Comparison of ENCODE assay signal across 8 cellular contexts in the genomic region with DNA sequence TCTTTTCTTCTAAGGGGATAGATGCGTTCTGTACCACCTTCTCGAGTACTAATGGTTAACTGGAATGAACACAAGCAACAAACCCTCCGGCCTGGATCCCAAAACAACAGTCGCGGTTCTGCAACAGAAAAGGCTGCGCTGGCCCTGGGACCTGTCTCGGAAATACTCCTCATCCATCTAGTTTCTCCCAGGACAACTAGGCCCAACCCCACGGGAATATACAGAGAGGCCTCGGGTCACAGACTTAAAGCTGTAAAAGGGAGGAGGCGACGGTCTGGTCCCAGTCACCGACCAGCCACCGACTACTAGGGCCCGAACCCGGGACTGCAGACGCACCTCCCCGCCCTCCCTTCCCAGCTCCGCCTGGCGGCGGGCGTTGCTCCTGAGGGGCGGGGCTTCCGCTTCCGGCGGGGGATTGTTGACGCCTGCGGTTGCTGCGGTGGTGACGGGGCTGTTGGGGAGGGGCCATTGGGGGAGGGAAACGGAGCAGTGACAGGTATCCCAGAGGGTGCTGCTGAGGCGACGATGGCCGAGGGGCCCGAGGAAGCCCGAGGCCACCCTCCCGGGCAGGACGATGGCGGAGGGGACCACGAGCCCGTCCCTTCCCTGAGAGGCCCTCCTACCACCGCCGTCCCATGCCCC. TPM values are rescaled to one million over a fixed set of nuclear protein-coding genes. Genes with fewer than 3 reads are reported as not detected.
DNase-seq lines count a peak whose midpoint lies in the region; ATAC-seq and TF ChIP-seq lines count a peak whose summit lies in the region.

Gene FAM8A1, plus strand, starts transcription at position 418 of the 642 bp plus-strand sequence. Its CDS starts 108 bp downstream, at position 526.

- peaks cover 7% of the 10 kb centered on the region for H3K4me1 ChIP-seq in upper lobe of right lung

- H3K27ac Mint-ChIP-seq in T-cell, result peak within 1 kb of the TSS; percentile 84 to 87
- H3K27ac Mint-ChIP-seq in progenitor cell of endocrine pancreas, result peak within 1 kb of the TSS; percentile 94

- H3K27ac ChIP-seq in upper lobe of right lung, result peak within 1 kb of the TSS; percentile 95

- DNase-seq in GM13976 (ENCODE audit: low spot score) (peak; percentile 96), NCI-H1436 (lab: John Stamatoyannopoulos, UW) (peak; percentile 95), T-cell (peak; percentile 89 to 97 (median 95)), amniotic stem cell (lab: John Stamatoyannopoulos, UW) (peak; percentile 65), left cardiac atrium (peak; percentile 97), progenitor cell of endocrine pancreas (ENCODE audit: low spot score, unreplicated experiment) (peak; percentile 88), upper lobe of right lung (peak; percentile 99)

- ATAC-seq in HG02840 (IDR thresholded peaks at IDR 0.05; ENCODE audit: low FRiP score, unreplicated experiment) (peak; percentile 85), T-cell (replicated peaks in 1 of 4) (peak; percentile 88 to 92 (median 90)), left cardiac atrium (peak; percentile 98), upper lobe of right lung (peak; percentile 99)

- H3K27me3 ChIP-seq in upper lobe of right lung, result no peaks in the 10 kb centered on the region

- no peaks in the 10 kb centered on the region for H3K9me3 ChIP-seq in upper lobe of right lung

- TF ChIP-seq CTCF in GM13976 (IDR thresholded peaks at IDR 0.05; ENCODE audit: borderline replicate concordance, control extremely low read depth, extremely low read depth, insufficient read depth, missing control alignments) (no peak), progenitor cell of endocrine pancreas (IDR thresholded peaks at IDR 0.05; ENCODE audit: unreplicated experiment) (peak; percentile 55), upper lobe of right lung (IDR thresholded peaks at IDR 0.05) (peak; percentile 39)

- CTCF ChIA-PET in T-cell (lab: Charles Lee), result interaction anchor here (0.6 to 1.7 kb wide), 16 partner anchors 10 to 836 kb away, joined by 3 to 14 read pairs (median 3); partner anchors contain the start of genes DEK (in 1 of the 2) and NUP153 (in 1 of the 2)

- in situ Hi-C loops in GM13976 (cut with MboI; ENCODE audit: low sequenced_read_pairs, unreplicated experiment), result no loop called here

- POLR2A ChIA-PET in T-cell (lab: Charles Lee), result interaction anchor here (0.6 to 2.0 kb wide), 9 partner anchors 9 to 1328 kb away, joined by 3 to 15 read pairs (median 5); partner anchors contain the start of gene NUP153 (in 1 of the 2)

- H3K4me1 Mint-ChIP-seq in T-cell, result peaks cover 38 to 47% (median 44%) of the 10 kb centered on the region in 3 donors
- H3K4me1 Mint-ChIP-seq in progenitor cell of endocrine pancreas (ENCODE audit: low read depth), result peaks cover 13% of the 10 kb centered on the region

- no peaks in the 10 kb centered on the region for H3K9me3 Mint-ChIP-seq in T-cell
- no peaks in the 10 kb centered on the region for H3K9me3 Mint-ChIP-seq in progenitor cell of endocrine pancreas (ENCODE audit: low read depth)

- peak within 1 kb of the TSS; percentile 87 for H3K4me3 ChIP-seq in upper lobe of right lung

- H3K4me3 Mint-ChIP-seq in T-cell (peak within 1 kb of the TSS; percentile 85 to 95 (median 86)), progenitor cell of endocrine pancreas (ENCODE audit: low read depth) (peak within 1 kb of the TSS; percentile 76)

- H3K27me3 Mint-ChIP-seq in T-cell (no peaks in the 10 kb centered on the region), progenitor cell of endocrine pancreas (no peaks in the 10 kb centered on the region)

- intact Hi-C loops in left cardiac atrium (cut with DNase I), result loop anchor here in 1 of 2 donors (5.0 kb wide), 1 partner anchor 107 kb away; the partner anchor contains the start of gene NUP153
- intact Hi-C loops in upper lobe of right lung (cut with DNase I), result no loop called here

- peaks cover 11% of the 10 kb centered on the region for H3K36me3 Mint-ChIP-seq in T-cell
- H3K36me3 Mint-ChIP-seq in progenitor cell of endocrine pancreas (ENCODE audit: insufficient read depth), result peaks cover 5% of the 10 kb centered on the region

- peaks cover 16% of the 10 kb centered on the region for H3K36me3 ChIP-seq in upper lobe of right lung

RNA-seq across cellular contexts. Expression of gene FAM8A1, which starts in this region (rescaled TPM):
- total RNA-seq in T-cell, result 10 to 100 TPM; 16.1 to 21.8 (median 16.7) TPM
- 10 to 100 TPM; 16.7 to 18.5 TPM for total RNA-seq in left cardiac atrium
- total RNA-seq in progenitor cell of endocrine pancreas, result 18.7 and 19.4 TPM in 2 replicates
- 30.9 TPM for total RNA-seq in upper lobe of right lung

Comparison
In these comparisons a context has a peak if more than half of its experiments do, and no peak if none do; other contexts are left out.
1. Peak in every context shown above with its lines: DNase-seq, ATAC-seq, H3K4me3 ChIP-seq and H3K27ac ChIP-seq.